14 cellular contexts compared by ENCODE assay signal in genomic region chr6:100574836-100575235, GRCh38.
DNase-seq lines count a peak whose midpoint lies in the region; ATAC-seq and TF ChIP-seq lines count a peak whose summit lies in the region.
"Had no signal": no experiment of that assay in that cellular context is flagged by ENCODE, and none has a peak within 500 bp of the region (broad histone marks: within the 10 kb centered on the region; RNA-seq: fewer than 3 reads in every experiment).

No MANE protein-coding gene starts in this region.

- 89 to 95% methylated on average over 2 of the region's 2 CpGs for WGBS in tibial nerve, 2 donors

- DNase-seq in EH (ENCODE audit: low read depth), result peak; percentile 20
- peak; percentile 70 for DNase-seq in NCI-H2171 treated with DMSO at 0.1 percent for 48 hours (lab: John Stamatoyannopoulos, UW)
- DNase-seq in NCI-H69 (lab: John Stamatoyannopoulos, UW), result peak; percentile 71
- peak; percentile 31 for DNase-seq in cerebellum (ENCODE audit: low spot score)
- no peak for DNase-seq in tibial nerve (ENCODE audit: low spot score in 2 of 2)
- DNase-seq in NAMALWA (ENCODE audit: low spot score), result no peak
- DNase-seq: Calu3; CD4-positive, alpha-beta T cell; DMS53 had no signal

- peaks cover 0 to 26% (median 0%) of the 10 kb centered on the region in 3 donors for H3K36me3 ChIP-seq in tibial nerve
- H3K36me3 ChIP-seq: HAP-1 had no signal

- ATAC-seq in HG03442 (IDR thresholded peaks at IDR 0.05; ENCODE audit: unreplicated experiment), result no peak
- no peak for ATAC-seq in HG03139 (IDR thresholded peaks at IDR 0.05; ENCODE audit: unreplicated experiment)
- ATAC-seq: GM12878 had no signal

- H3K9me3 ChIP-seq in tibial nerve, result peaks cover 0 to 6% (median 2%) of the 10 kb centered on the region in 4 donors
- H3K9me3 ChIP-seq: HAP-1 had no signal

- no peak for TF ChIP-seq POLR2A in tibial nerve (IDR thresholded peaks at IDR 0.05)

- H3K4me1 ChIP-seq in tibial nerve, result no peaks in the 10 kb centered on the region
- H3K4me1 ChIP-seq: HAP-1 had no signal

- no peak overlapping the region for H3K4me3 ChIP-seq in tibial nerve
- H3K4me3 ChIP-seq: GM12878, HAP-1 had no signal

- H3K27me3 ChIP-seq in tibial nerve, result no peaks in the 10 kb centered on the region

- no peak overlapping the region for H3K27ac ChIP-seq in tibial nerve
- H3K27ac ChIP-seq: HL-60 had no signal

- TF ChIP-seq CTCF in tibial nerve (IDR thresholded peaks at IDR 0.05), result no peak

- no peak for TF ChIP-seq EP300 in tibial nerve (IDR thresholded peaks at IDR 0.05)

Comparison
In these comparisons a context has a peak if more than half of its experiments do, and no peak if none do; other contexts are left out.
1. DNase-seq: peak in EH (single experiment), NCI-H2171 treated with DMSO at 0.1 percent for 48 hours (single experiment), NCI-H69 (single experiment) and cerebellum (single experiment); none in tibial nerve (0 of 2) and NAMALWA (single experiment).